ENCODE assay signal across 26 cellular contexts in the genomic region with DNA sequence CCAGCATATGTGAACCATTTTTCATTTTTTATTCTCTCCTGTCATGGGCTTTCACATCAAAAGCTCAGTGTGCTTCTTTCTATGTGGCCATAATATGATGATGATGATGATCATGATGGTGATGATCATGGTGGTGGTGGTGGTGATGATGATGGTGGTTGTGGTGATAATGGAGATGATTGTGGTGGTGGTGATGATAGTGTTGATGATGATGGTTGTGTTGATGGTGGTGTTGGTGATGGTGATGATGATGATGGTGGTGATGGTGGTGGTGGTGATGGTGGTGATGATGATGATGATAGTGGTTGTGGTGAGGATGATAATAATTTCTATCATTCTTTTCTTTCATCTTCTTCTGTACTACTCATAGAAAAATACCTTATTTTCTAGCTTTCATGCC.
"Had no signal": no experiment of that assay in that cellular context is flagged by ENCODE, and none has a peak within 500 bp of the region (broad histone marks: within the 10 kb centered on the region; RNA-seq: fewer than 3 reads in every experiment).

No MANE protein-coding gene starts in this region.

- H3K4me3 ChIP-seq: stomach, suprapubic skin, testis, thoracic aorta, thyroid gland, tibial artery, tibial nerve, transverse colon, upper lobe of left lung, upper lobe of right lung, uterus, vagina had no signal

- ATAC-seq: stimulated activated effector memory CD8-positive, alpha-beta T cell treated with anti-CD3 and anti-CD28 coated beads, Interleukin-12 subunit alpha, Interleukin-12 subunit beta, amount 100 ng/mL, for 72 hours; stimulated activated memory B cell treated with anti-CD40 and anti-IgM and Interleukin-4, amounts not matched to agents 10 μg/mL and 1 μg/mL and 100 μg/mL, for 72 hours; stimulated activated naive B cell treated with anti-CD40 and anti-IgM and Interleukin-4, amounts not matched to agents 10 μg/mL and 1 μg/mL and 100 μg/mL, for 72 hours; stimulated activated naive CD8-positive, alpha-beta T cell treated with anti-CD3 and anti-CD28 coated beads, Interleukin-15, amount 100 ng/mL, for 72 hours; stimulated activated naive CD8-positive, alpha-beta T cell treated with anti-CD3 and anti-CD28 coated beads, Interleukin-15, Interleukin-2, amounts not matched to agents 100 U/mL and 50 U/mL, for 24 hours; upper lobe of right lung had no signal

- H3K27ac ChIP-seq: stomach, suprapubic skin, testis, thoracic aorta, thyroid gland, tibial artery, tibial nerve, transverse colon, upper lobe of left lung, upper lobe of right lung, uterus, vagina had no signal

- H3K9me3 ChIP-seq: suprapubic skin, testis, thoracic aorta, thyroid gland, tibial artery, transverse colon, upper lobe of right lung, uterus, vagina had no signal

- DNase-seq: stimulated activated CD4-positive, alpha-beta T cell treated with anti-CD3 and anti-CD28 coated beads, Interleukin-2, amount 100 ng/mL, for 48 hours; stimulated activated CD4-positive, alpha-beta T cell treated with anti-CD3 and anti-CD28 coated beads, Interleukin-4, amount 100 ng/mL, for 1 hour; stimulated activated CD4-positive, alpha-beta T cell treated with anti-CD3 and anti-CD28 coated beads, Interleukin-4, amount 100 ng/mL, for 24 hours; stimulated activated CD4-positive, alpha-beta T cell treated with anti-CD3 and anti-CD28 coated beads, Interleukin-4, amount 100 ng/mL, for 4 hours; stimulated activated CD8-positive, alpha-beta memory T cell treated with anti-CD3 and anti-CD28 coated beads, Interleukin-4, amount 100 ng/mL, for 48 hours; stimulated activated naive B cell treated with anti-CD40 and anti-IgM and Interleukin-4, amounts not matched to agents 10 μg/mL and 1 μg/mL and 100 μg/mL, for 72 hours; stimulated activated naive CD4-positive, alpha-beta T cell; stimulated activated naive CD4-positive, alpha-beta T cell treated with Interleukin-2 at 50 U/mL for 16 hours; stimulated activated naive CD8-positive, alpha-beta T cell treated with anti-CD3 and anti-CD28 coated beads, Interleukin-15, amount 100 ng/mL, for 72 hours; stimulated activated naive CD8-positive, alpha-beta T cell treated with anti-CD3 and anti-CD28 coated beads, Interleukin-15, Interleukin-2, amounts not matched to agents 100 U/mL and 50 U/mL, for 24 hours; stomach; substantia nigra; testis; thyroid gland; tibial artery; transverse colon; trophoblast cell; upper lobe of left lung; upper lobe of right lung; uterus had no signal

- H3K4me1 ChIP-seq: stomach, suprapubic skin, testis, thyroid gland, tibial artery, tibial nerve, transverse colon, upper lobe of left lung, upper lobe of right lung, uterus, vagina had no signal

- H3K36me3 ChIP-seq: stomach, suprapubic skin, thoracic aorta, thyroid gland, tibial artery, tibial nerve, transverse colon, upper lobe of left lung, upper lobe of right lung, uterus, vagina had no signal

- H3K27me3 ChIP-seq: stomach, suprapubic skin, testis, thyroid gland, tibial artery, tibial nerve, transverse colon, upper lobe of left lung, upper lobe of right lung, uterus, vagina had no signal
